ENCODE assay signal across 8 cellular contexts in genomic region chr3:101724329-101725191, GRCh38. TPM values are rescaled to one million over a fixed set of nuclear protein-coding genes. Genes with fewer than 3 reads are reported as not detected.
DNase-seq lines count a peak whose midpoint lies in the region; ATAC-seq and TF ChIP-seq lines count a peak whose summit lies in the region.

TSS of gene CEP97 (plus strand) at chr3:101724614. CDS start at chr3:101724677, 63 bp downstream.

- H3K4me1 ChIP-seq in SK-N-SH (ENCODE audit: control insufficient read depth in 1 of 2, insufficient read depth in 2 of 2, low read depth in 1 of 2, low read length in 1 of 2) (peaks cover 3 to 4% of the 10 kb centered on the region in 2 experiments; a peak in 3 of 4 replicates), thoracic aorta (ENCODE audit: control insufficient read depth in 1 of 2, low read depth in 2 of 2) (peaks cover 2 to 15% of the 10 kb centered on the region in 2 donors)

- no peaks in the 10 kb centered on the region for H3K27me3 ChIP-seq in SK-N-SH (ENCODE audit: insufficient read depth)
- H3K27me3 ChIP-seq in thoracic aorta (replicated peaks; ENCODE audit: insufficient read depth), result no peaks in the 10 kb centered on the region

- peak within 1 kb of the TSS; percentile 94 for H3K4me2 ChIP-seq in SK-N-SH

- peaks cover 39% of the 10 kb centered on the region for H3K79me2 ChIP-seq in SK-N-SH (ENCODE audit: insufficient read depth)

- TF ChIP-seq RAD21 in SK-N-SH (IDR thresholded peaks at IDR 0.05; ENCODE audit: low read length), result no peak

- 2% methylated on average over 41 of the region's 49 CpGs for WGBS in SK-N-SH (ENCODE audit: low lambda C conversion rate)

- DNase-seq in GM04504 (ENCODE audit: low read depth), result peak; percentile 78
- DNase-seq in NCI-H1048 (lab: John Stamatoyannopoulos, UW), result peak; percentile 78
- peak; percentile 87 for DNase-seq in SK-N-SH
- peak; percentile 88 for DNase-seq in activated naive CD4-positive, alpha-beta T cell treated with anti-CD3 and anti-CD28 coated beads, Interleukin-2, amount 50 U/mL, for 16 hours
- DNase-seq in glomerular visceral epithelial cell (ENCODE audit: extremely low spot score), result peak; percentile 90
- DNase-seq in omental fat pad (ENCODE audit: low spot score), result peak; percentile 81
- peak; percentile 88 for DNase-seq in thoracic aorta (ENCODE audit: low spot score)

- ATAC-seq in HG02571 (IDR thresholded peaks at IDR 0.05; ENCODE audit: unreplicated experiment) (peak; percentile 89), omental fat pad (ENCODE audit: low FRiP score) (peak; percentile 99), thoracic aorta (ENCODE audit: insufficient number of reproducible peaks, low FRiP score, low read depth) (peak; percentile 93)

- H4K20me1 ChIP-seq in SK-N-SH (ENCODE audit: insufficient read depth), result no peaks in the 10 kb centered on the region

- peak within 1 kb of the TSS; percentile 68 to 92 for H3K27ac ChIP-seq in SK-N-SH (ENCODE audit: low read depth in 2 of 2, low read length in 1 of 2)
- peak within 1 kb of the TSS; percentile 59 to 64 for H3K27ac ChIP-seq in thoracic aorta

- H3K9me2 ChIP-seq in SK-N-SH, result no peaks in the 10 kb centered on the region

- POLR2A ChIA-PET in SK-N-SH (lab: Yijun Ruan, JAX), result interaction anchor here (0.8 to 1.5 kb wide), 6 partner anchors 8 to 55 kb away, joined by 3 to 13 read pairs (median 5); partner anchors contain the start of genes NXPE3, RPL24 and ZBTB11

- TF ChIP-seq CTCF in SK-N-SH (IDR thresholded peaks at IDR 0.05) (no peak), omental fat pad (IDR thresholded peaks at IDR 0.05) (no peak), thoracic aorta (IDR thresholded peaks at IDR 0.05) (no peak)

- peak within 1 kb of the TSS; percentile 96 for H3K9ac ChIP-seq in SK-N-SH

- H3K36me3 ChIP-seq in SK-N-SH (replicated peaks in 1 of 2; ENCODE audit: control insufficient read depth in 1 of 2, insufficient read depth in 2 of 2, low read length in 1 of 2) (peaks cover 9 to 14% of the 10 kb centered on the region in 2 experiments), thoracic aorta (no peaks in the 10 kb centered on the region)

- H3F3A ChIP-seq in SK-N-SH (replicated peaks; ENCODE audit: insufficient read depth), result peaks cover 9% of the 10 kb centered on the region

- CTCF ChIA-PET in SK-N-SH (lab: Yijun Ruan, JAX), result interaction anchor here (1.1 to 1.8 kb wide), 3 partner anchors 15 to 84 kb away, joined by 3 to 7 read pairs (median 6); partner anchors contain the start of gene NXPE3

- peak within 1 kb of the TSS; percentile 95 for H2AFZ ChIP-seq in SK-N-SH (ENCODE audit: low read depth)

- H3K4me3 ChIP-seq in SK-N-SH (ENCODE audit: low read depth in 2 of 2, low read length in 1 of 2) (peak within 1 kb of the TSS; percentile 86 to 99), thoracic aorta (peak within 1 kb of the TSS; percentile 88)

- TF ChIP-seq EP300 in SK-N-SH (IDR thresholded peaks at IDR 0.05; ENCODE audit: borderline replicate concordance in 1 of 2, low read depth in 1 of 2, low read length in 1 of 2), result no peak; a peak in 1 of 4 replicates

- H3K9me3 ChIP-seq in SK-N-SH (no peaks in the 10 kb centered on the region; the same call in 1 of the 2 replicates), thoracic aorta (no peaks in the 10 kb centered on the region)

TF ChIP-seq in SK-N-SH, 30 proteins besides CTCF, POLR2A, EP300 and RAD21 (continues in another document):
- TF ChIP-seq FOXM1 (IDR thresholded peaks at IDR 0.05; ENCODE audit: low read depth), result no peak
- TF ChIP-seq FOXJ3 (CRISPR knock-in tag; IDR thresholded peaks at IDR 0.05), result no peak
- no peak for TF ChIP-seq USF2 (IDR thresholded peaks at IDR 0.05; ENCODE audit: borderline replicate concordance, low read depth, low read length)
- no peak for TF ChIP-seq REST (IDR thresholded peaks at IDR 0.05; ENCODE audit: low read depth, low read length)
- TF ChIP-seq CHD2 (IDR thresholded peaks at IDR 0.05; ENCODE audit: low read length, partially characterized antibody), result peak; percentile 52
- TF ChIP-seq GATA2 (CRISPR knock-in tag; IDR thresholded peaks at IDR 0.05), result no peak
- no peak for TF ChIP-seq RFX5 (IDR thresholded peaks at IDR 0.05; ENCODE audit: low read length)
- no peak for TF ChIP-seq EZH2phosphoT487 (IDR thresholded peaks at IDR 0.05; ENCODE audit: borderline replicate concordance, low read depth)
- no peak for TF ChIP-seq IRF3 (IDR thresholded peaks at IDR 0.05; ENCODE audit: low read depth, low read length)
- TF ChIP-seq PBX3 (IDR thresholded peaks at IDR 0.05), result no peak
- TF ChIP-seq TCF12 (IDR thresholded peaks at IDR 0.05), result no peak
- no peak for TF ChIP-seq FOSL2 (IDR thresholded peaks at IDR 0.05; ENCODE audit: borderline replicate concordance, low read depth)
- no peak for TF ChIP-seq SMC3 (IDR thresholded peaks at IDR 0.05; ENCODE audit: low read depth, low read length)
- peak; percentile 34 for TF ChIP-seq POLR2AphosphoS5 (IDR thresholded peaks at IDR 0.05; ENCODE audit: low read depth, low read length)
- TF ChIP-seq TEAD4 (IDR thresholded peaks at IDR 0.05; ENCODE audit: borderline replicate concordance, insufficient read depth), result no peak
- TF ChIP-seq ELF1 (IDR thresholded peaks at IDR 0.05), result peak; percentile 56
- peak; percentile 45; the same call in 1 of the 2 replicates for TF ChIP-seq TAF1 (IDR thresholded peaks at IDR 0.05; ENCODE audit: borderline replicate concordance, low read depth, low read length)
- TF ChIP-seq JUND (IDR thresholded peaks at IDR 0.05), result no peak
- TF ChIP-seq RXRA (IDR thresholded peaks at IDR 0.05; ENCODE audit: borderline replicate concordance, low read depth), result no peak
- no peak; the same call in 1 of the 2 replicates for TF ChIP-seq GABPA (IDR thresholded peaks at IDR 0.05; ENCODE audit: low read depth)
- TF ChIP-seq SIN3A (IDR thresholded peaks at IDR 0.05; ENCODE audit: borderline replicate concordance, low read depth, low read length), result 0 out of 2 replicates have a peak, but pooled peaks have one; percentile 33
- TF ChIP-seq MXI1 (IDR thresholded peaks at IDR 0.05; ENCODE audit: low read depth, low read length), result peak; percentile 46; the same call in 1 of the 2 replicates

RNA-seq across cellular contexts. Expression of gene CEP97, which starts in this region (rescaled TPM):
- polyA plus RNA-seq in SK-N-SH (2012; rRNA removed), result 1.3 and 1.5 TPM in 2 replicates
- polyA plus RNA-seq in SK-N-SH (2012; cell fraction: cytosol; rRNA removed), result 1.6 and 1.7 TPM in 2 replicates
- polyA plus RNA-seq in SK-N-SH (2012; cell fraction: nucleus; rRNA removed), result 1.5 and 3.8 TPM in 2 replicates
- 10 to 100 TPM in 1 of 4 donors, 1 to 10 TPM in 3; 5.0 to 10.2 (median 5.3) TPM for total RNA-seq in omental fat pad
- total RNA-seq in thoracic aorta, result 10 to 100 TPM in 1 of 2 donors, 1 to 10 TPM in 1; 4.7 to 20.1 TPM

Comparison
In these comparisons a context has a peak if more than half of its experiments do, and no peak if none do; other contexts are left out.
1. Peak in every context shown above with its lines: DNase-seq, ATAC-seq, H3K4me3 ChIP-seq and H3K27ac ChIP-seq.